10 cellular contexts compared by ENCODE assay signal in the genomic region with DNA sequence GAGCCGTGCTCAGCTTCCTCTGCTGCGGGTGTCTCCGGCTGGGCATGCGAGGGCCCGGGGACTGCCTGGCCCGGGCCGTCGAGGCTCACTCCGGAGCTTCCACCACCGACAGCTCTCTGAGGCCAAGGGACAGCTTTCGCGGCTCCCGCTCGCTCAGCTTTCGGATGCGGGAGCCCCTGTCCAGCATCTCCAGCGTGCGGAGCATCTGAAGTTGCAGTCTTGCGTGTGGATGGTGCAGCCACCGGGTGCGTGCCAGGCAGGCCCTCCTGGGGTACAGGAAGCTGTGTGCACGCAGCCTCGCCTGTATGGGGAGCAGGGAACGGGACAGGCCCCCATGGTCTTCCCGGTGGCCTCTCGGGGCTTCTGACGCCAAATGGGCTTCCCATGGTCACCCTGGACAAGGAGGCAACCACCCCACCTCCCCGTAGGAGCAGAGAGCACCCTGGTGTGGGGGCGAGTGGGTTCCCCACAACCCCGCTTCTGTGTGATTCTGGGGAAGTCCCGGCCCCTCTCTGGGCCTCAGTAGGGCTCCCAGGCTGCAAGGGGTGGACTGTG. TPM values are rescaled to one million over a fixed set of nuclear protein-coding genes. Genes with fewer than 3 reads are reported as not detected.
DNase-seq lines count a peak whose midpoint lies in the region; ATAC-seq and TF ChIP-seq lines count a peak whose summit lies in the region.
"Had no signal": no experiment of that assay in that cellular context is flagged by ENCODE, and none has a peak within 500 bp of the region (broad histone marks: within the 10 kb centered on the region; RNA-seq: fewer than 3 reads in every experiment).

No MANE protein-coding gene starts in this region.

- H3K4me3 Mint-ChIP-seq in activated T-helper 1 cell treated with anti-CD3 and anti-CD28 coated beads, Interleukin-12 subunit alpha, Interleukin-12 subunit beta, Interleukin-2, Interleukin-4 antibody, amounts not matched to agents 30 ng/mL and 10 ng/mL and 1 ng/mL, durations not matched to agents 14 hours and 24 hours and 36 hours: peak overlapping the region; percentile 99
- peak overlapping the region; percentile 93 to 100 (median 98) for H3K4me3 Mint-ChIP-seq in naive B cell

- peak; percentile 31 to 40 for ATAC-seq in naive B cell (ENCODE audit: low read depth in 2 of 2)
- ATAC-seq in aorta (ENCODE audit: low FRiP score): peak; percentile 51
- ATAC-seq in HG02970 (IDR thresholded peaks at IDR 0.05; ENCODE audit: low FRiP score, unreplicated experiment): no peak

- H3K9me3 Mint-ChIP-seq in activated T-helper 1 cell treated with anti-CD3 and anti-CD28 coated beads, Interleukin-12 subunit alpha, Interleukin-12 subunit beta, Interleukin-2, Interleukin-4 antibody, amounts not matched to agents 30 ng/mL and 10 ng/mL and 1 ng/mL, durations not matched to agents 14 hours and 24 hours and 36 hours: no peaks in the 10 kb centered on the region
- H3K9me3 Mint-ChIP-seq in naive B cell: peaks cover 0 to 12% (median 6%) of the 10 kb centered on the region in 7 donors

- H3K36me3 ChIP-seq in left ventricle myocardium inferior (no peaks in the 10 kb centered on the region), right atrium auricular region (no peaks in the 10 kb centered on the region), aorta (ENCODE audit: control insufficient read depth in 1 of 2, insufficient read depth in 2 of 2, low read length in 1 of 2) (no peaks in the 10 kb centered on the region)
- H3K36me3 ChIP-seq: MG63, ovary had no signal

- intact Hi-C loops in left ventricle myocardium inferior (cut with micrococcal nuclease) (no loop called here), aorta (cut with DNase I) (no loop called here)
- intact Hi-C loops in activated T-helper 1 cell treated with anti-CD3 and anti-CD28 coated beads, Interleukin-12 subunit alpha, Interleukin-12 subunit beta, Interleukin-2, Interleukin-4 antibody, amounts not matched to agents 30 ng/mL and 10 ng/mL and 1 ng/mL, durations not matched to agents 14 hours and 24 hours and 36 hours (cut with micrococcal nuclease): loop anchor here (5.0 to 10.0 kb wide), 3 partner anchors 118 to 1225 kb away; a partner anchor contains a TSS

- TF ChIP-seq CTCF in left ventricle myocardium inferior (IDR thresholded peaks at IDR 0.05; ENCODE audit: borderline replicate concordance) (no peak), right atrium auricular region (IDR thresholded peaks at IDR 0.05) (no peak)

- peak overlapping the region; percentile 98 for H3K27ac Mint-ChIP-seq in activated T-helper 1 cell treated with anti-CD3 and anti-CD28 coated beads, Interleukin-12 subunit alpha, Interleukin-12 subunit beta, Interleukin-2, Interleukin-4 antibody, amounts not matched to agents 30 ng/mL and 10 ng/mL and 1 ng/mL, durations not matched to agents 14 hours and 24 hours and 36 hours
- H3K27ac Mint-ChIP-seq in naive B cell: peak overlapping the region; percentile 92 to 99 (median 97)

- peaks cover 35% of the 10 kb centered on the region for H3K36me3 Mint-ChIP-seq in activated T-helper 1 cell treated with anti-CD3 and anti-CD28 coated beads, Interleukin-12 subunit alpha, Interleukin-12 subunit beta, Interleukin-2, Interleukin-4 antibody, amounts not matched to agents 30 ng/mL and 10 ng/mL and 1 ng/mL, durations not matched to agents 14 hours and 24 hours and 36 hours (ENCODE audit: low read depth)
- peaks cover 0 to 17% of the 10 kb centered on the region in 2 donors for H3K36me3 Mint-ChIP-seq in naive B cell

- peaks cover 16% of the 10 kb centered on the region for H3K4me1 ChIP-seq in left ventricle myocardium inferior
- peaks cover 0 to 3% of the 10 kb centered on the region in 2 donors for H3K4me1 ChIP-seq in right atrium auricular region
- H3K4me1 ChIP-seq in aorta (ENCODE audit: control insufficient read depth in 1 of 2, insufficient read depth in 2 of 2, low read length in 2 of 2): no peaks in the 10 kb centered on the region

- H3K4me3 ChIP-seq in left ventricle myocardium inferior (peak overlapping the region; percentile 33), right atrium auricular region (peak overlapping the region in 1 of 2 donors; percentile 24), aorta (ENCODE audit: low read length in 2 of 2) (no peak overlapping the region)
- H3K4me3 ChIP-seq: MG63, ovary had no signal

- peaks cover 2% of the 10 kb centered on the region for H3K27me3 Mint-ChIP-seq in activated T-helper 1 cell treated with anti-CD3 and anti-CD28 coated beads, Interleukin-12 subunit alpha, Interleukin-12 subunit beta, Interleukin-2, Interleukin-4 antibody, amounts not matched to agents 30 ng/mL and 10 ng/mL and 1 ng/mL, durations not matched to agents 14 hours and 24 hours and 36 hours (ENCODE audit: insufficient read depth)
- no peaks in the 10 kb centered on the region for H3K27me3 Mint-ChIP-seq in naive B cell

- H3K4me1 Mint-ChIP-seq in activated T-helper 1 cell treated with anti-CD3 and anti-CD28 coated beads, Interleukin-12 subunit alpha, Interleukin-12 subunit beta, Interleukin-2, Interleukin-4 antibody, amounts not matched to agents 30 ng/mL and 10 ng/mL and 1 ng/mL, durations not matched to agents 14 hours and 24 hours and 36 hours (ENCODE audit: low read depth): peaks cover 40% of the 10 kb centered on the region
- peaks cover 32 to 63% (median 48%) of the 10 kb centered on the region in 3 donors for H3K4me1 Mint-ChIP-seq in naive B cell

- H3K27ac ChIP-seq in left ventricle myocardium inferior (replicated peaks) (no peak overlapping the region), right atrium auricular region (no peak overlapping the region), aorta (ENCODE audit: low read depth in 1 of 2, low read length in 2 of 2) (no peak overlapping the region)
- H3K27ac ChIP-seq: ovary had no signal

- H3K9me3 ChIP-seq in left ventricle myocardium inferior (replicated peaks): no peaks in the 10 kb centered on the region
- no peaks in the 10 kb centered on the region for H3K9me3 ChIP-seq in right atrium auricular region
- no peaks in the 10 kb centered on the region for H3K9me3 ChIP-seq in aorta (ENCODE audit: control insufficient read depth, low read length)
- H3K9me3 ChIP-seq: MG63, ovary had no signal

- no peak for DNase-seq in left ventricle myocardium inferior
- DNase-seq in right atrium auricular region (ENCODE audit: low spot score): no peak
- peak; percentile 37 for DNase-seq in activated T-helper 1 cell treated with anti-CD3 and anti-CD28 coated beads, Interleukin-12 subunit alpha, Interleukin-12 subunit beta, Interleukin-2, Interleukin-4 antibody, amounts not matched to agents 30 ng/mL and 10 ng/mL and 1 ng/mL, durations not matched to agents 14 hours and 24 hours and 36 hours (ENCODE audit: low spot score)
- DNase-seq in naive B cell: no peak
- peak in 1 of 2 donors; percentile 76 for DNase-seq in aorta
- DNase-seq in COR-L47 (lab: John Stamatoyannopoulos, UW): no peak
- DNase-seq in EL: no peak
- DNase-seq: MG63 had no signal

- H3K27me3 ChIP-seq in left ventricle myocardium inferior (ENCODE audit: low read depth) (no peaks in the 10 kb centered on the region), right atrium auricular region (no peaks in the 10 kb centered on the region), aorta (ENCODE audit: control insufficient read depth in 1 of 2, insufficient read depth in 2 of 2, low read length in 1 of 2) (no peaks in the 10 kb centered on the region)
- H3K27me3 ChIP-seq: MG63, ovary had no signal

- WGBS in aorta, 2 donors: 88 to 89% methylated on average over 31 of the region's 31 CpGs

RNA-seq across cellular contexts. Expression of a gene that starts 1.2 kb away (rescaled TPM):
- total RNA-seq in left ventricle myocardium inferior (0.60 TPM), right atrium auricular region (under 1 TPM; 0.48 to 0.94 TPM), aorta (1 to 10 TPM; 2.4 to 2.5 TPM)
- 44.3 and 45.3 TPM in 2 replicates for total RNA-seq in activated T-helper 1 cell treated with anti-CD3 and anti-CD28 coated beads, Interleukin-12 subunit alpha, Interleukin-12 subunit beta, Interleukin-2, Interleukin-4 antibody, amounts not matched to agents 30 ng/mL and 10 ng/mL and 1 ng/mL, durations not matched to agents 14 hours and 24 hours and 36 hours
- polyA plus RNA-seq in naive B cell (ENCODE audit: low read depth in 6 of 6) (100 to 1,000 TPM; 307 to 524 (median 405) TPM), aorta (under 1 TPM; 0.50 to 0.79 TPM)

RNA-seq across cellular contexts. Expression of a gene that starts 5.9 kb away (rescaled TPM):
- total RNA-seq in left ventricle myocardium inferior: 28.3 TPM
- total RNA-seq in right atrium auricular region: 10 to 100 TPM; 23.3 to 24.9 TPM
- total RNA-seq in activated T-helper 1 cell treated with anti-CD3 and anti-CD28 coated beads, Interleukin-12 subunit alpha, Interleukin-12 subunit beta, Interleukin-2, Interleukin-4 antibody, amounts not matched to agents 30 ng/mL and 10 ng/mL and 1 ng/mL, durations not matched to agents 14 hours and 24 hours and 36 hours: 112 and 118 TPM in 2 replicates
- 10 to 100 TPM; 17.1 to 47.6 (median 29.2) TPM for polyA plus RNA-seq in naive B cell (ENCODE audit: low read depth in 6 of 6)
- total RNA-seq in aorta: 10 to 100 TPM; 26.1 to 29.6 TPM
- 10 to 100 TPM; 14.7 to 47.0 TPM for polyA plus RNA-seq in aorta

RNA-seq across cellular contexts. Expression of a gene that starts 44.0 kb away (rescaled TPM):
- total RNA-seq in left ventricle myocardium inferior (1.2 TPM), right atrium auricular region (1 to 10 TPM in 1 of 2 donors, under 1 TPM in 1; 0.74 to 3.0 TPM), aorta (10 to 100 TPM in 1 of 2 donors, 1 to 10 TPM in 1; 8.7 to 12.5 TPM)
- 103 and 109 TPM in 2 replicates for total RNA-seq in activated T-helper 1 cell treated with anti-CD3 and anti-CD28 coated beads, Interleukin-12 subunit alpha, Interleukin-12 subunit beta, Interleukin-2, Interleukin-4 antibody, amounts not matched to agents 30 ng/mL and 10 ng/mL and 1 ng/mL, durations not matched to agents 14 hours and 24 hours and 36 hours
- polyA plus RNA-seq in naive B cell (ENCODE audit: low read depth in 6 of 6) (under 1 TPM in 3 of 6 donors, not detected in 3; 0.21 to 0.59 (median 0.53) TPM), aorta (1 to 10 TPM; 1.8 to 5.3 TPM)

RNA-seq across cellular contexts. Expression of a gene that starts 44.6 kb away (rescaled TPM):
- not detected for total RNA-seq in left ventricle myocardium inferior
- under 1 TPM in 1 of 2 donors, not detected in 1; 0.08 TPM for total RNA-seq in right atrium auricular region
- 0.08 and 0.12 TPM in 2 replicates for total RNA-seq in activated T-helper 1 cell treated with anti-CD3 and anti-CD28 coated beads, Interleukin-12 subunit alpha, Interleukin-12 subunit beta, Interleukin-2, Interleukin-4 antibody, amounts not matched to agents 30 ng/mL and 10 ng/mL and 1 ng/mL, durations not matched to agents 14 hours and 24 hours and 36 hours
- not detected for polyA plus RNA-seq in naive B cell (ENCODE audit: low read depth in 6 of 6)
- not detected for total RNA-seq in aorta
- under 1 TPM in 1 of 2 donors, not detected in 1; 0.08 TPM for polyA plus RNA-seq in aorta

Comparison
In these comparisons a context has a peak if more than half of its experiments do, and no peak if none do; other contexts are left out.
1. RNA of a gene that starts 1.2 kb away (total RNA-seq): 44.3 to 45.3 TPM in activated T-helper 1 cell treated with anti-CD3 and anti-CD28 coated beads, Interleukin-12 subunit alpha, Interleukin-12 subunit beta, Interleukin-2, Interleukin-4 antibody, amounts not matched to agents 30 ng/mL and 10 ng/mL and 1 ng/mL, durations not matched to agents 14 hours and 24 hours and 36 hours; 2.4 to 2.5 TPM in aorta, 0.48 to 0.94 TPM in right atrium auricular region and 0.60 TPM in left ventricle myocardium inferior (single experiment); every median in the first group is over 10 times any median in the second.